14 cellular contexts compared by ENCODE assay signal in genomic region chr3:190266915-190267290, GRCh38. TPM values are rescaled to one million over a fixed set of nuclear protein-coding genes. Genes with fewer than 3 reads are reported as not detected.
"Had no signal": no experiment of that assay in that cellular context is flagged by ENCODE, and none has a peak within 500 bp of the region (broad histone marks: within the 10 kb centered on the region; RNA-seq: fewer than 3 reads in every experiment).

No MANE protein-coding gene starts in this region.

- H3K4me1 ChIP-seq: body of pancreas, prostate gland had no signal

- H3K4me3 ChIP-seq: body of pancreas, prostate gland had no signal

- H3K9me3 ChIP-seq: body of pancreas, prostate gland had no signal

- FAIRE-seq: TTC549 had no signal

- DNase-seq: activated B cell treated with CpG ODN at 0.5 μM for 24 hours; activated CD4-positive, alpha-beta T cell treated with anti-CD3 and anti-CD28 coated beads for 48 hours; activated CD8-positive, alpha-beta memory T cell treated with anti-CD3 and anti-CD28 coated beads, Interleukin-2, amount 50 U/mL, for 4 hours; activated CD8-positive, alpha-beta T cell treated with anti-CD3 and anti-CD28 coated beads for 36 hours; activated gamma-delta T cell; activated T-cell treated with anti-CD3 and anti-CD28 coated beads, Interleukin-2, amount 50 U/mL, for 48 hours; amygdala; body of pancreas; effector memory CD4-positive, alpha-beta T cell; foreskin melanocyte; right cardiac atrium had no signal

- H3K27me3 ChIP-seq: body of pancreas had no signal

- H3K27ac ChIP-seq: body of pancreas had no signal

- ATAC-seq: activated CD8-positive, alpha-beta T cell treated with anti-CD3 and anti-CD28 coated beads for 36 hours; activated naive CD4-positive, alpha-beta T cell treated with anti-CD3 and anti-CD28 coated beads, Interleukin-2, amount 50 U/mL, for 72 hours; body of pancreas; right cardiac atrium had no signal

- H3K36me3 ChIP-seq: prostate gland had no signal

RNA-seq across cellular contexts. Expression of gene CLDN1, which starts 55.3 kb away (rescaled TPM):
- total RNA-seq: activated B cell treated with CpG ODN at 0.5 μM for 24 hours had no signal
